8 cellular contexts compared by ENCODE assay signal in the genomic region with DNA sequence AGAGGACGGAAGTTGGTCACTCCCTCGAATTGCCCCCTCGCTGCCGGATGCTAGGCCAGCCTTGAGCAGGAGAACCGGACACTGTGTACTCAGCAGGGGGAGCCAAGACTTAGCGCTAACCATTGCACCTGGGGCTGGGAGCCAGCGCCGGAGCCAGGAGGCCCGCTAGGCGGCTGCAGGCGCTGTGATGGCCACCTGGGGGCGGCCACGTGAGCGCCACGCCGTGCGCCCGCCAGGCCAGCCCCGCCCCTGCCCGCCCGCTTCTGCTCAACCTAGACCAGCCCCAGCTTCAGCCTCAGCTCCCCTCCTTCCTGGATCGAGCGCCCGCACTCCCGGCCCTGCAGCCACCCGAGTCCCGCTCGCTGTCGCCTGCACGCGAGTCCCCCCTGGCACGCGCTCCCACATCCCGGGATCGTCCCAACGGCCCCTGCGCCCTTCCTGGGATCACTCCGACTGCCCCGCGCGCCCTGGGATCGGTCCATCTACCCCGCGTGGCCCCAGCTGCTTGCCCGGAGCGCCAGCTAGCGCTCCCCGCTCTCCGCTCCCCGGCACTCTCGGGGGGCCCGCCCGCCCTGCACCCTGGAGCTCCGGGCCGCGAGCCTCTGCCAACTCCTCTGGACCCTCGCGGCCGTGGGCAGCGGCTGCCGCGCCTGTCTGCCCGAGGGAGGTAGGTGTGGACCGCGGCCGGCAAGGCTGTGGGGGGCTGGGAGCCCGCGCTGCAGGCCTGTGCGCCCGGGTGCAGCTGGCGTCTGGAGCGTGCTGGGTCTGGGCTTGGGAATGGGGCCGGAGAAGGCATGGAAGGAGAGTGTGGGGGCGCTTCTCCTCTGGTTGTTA. TPM values are rescaled to one million over a fixed set of nuclear protein-coding genes. Genes with fewer than 3 reads are reported as not detected.
DNase-seq lines count a peak whose midpoint lies in the region; ATAC-seq and TF ChIP-seq lines count a peak whose summit lies in the region.

A gene (plus strand): TSS at position 266 of the 834 bp plus-strand sequence. CDS start 19,452 bp downstream, outside the sequence.

- H3K9me3 Mint-ChIP-seq in endothelial cell (ENCODE audit: unreplicated experiment), result no peaks in the 10 kb centered on the region

- in situ Hi-C loops in Caki2 (cut with HindIII; ENCODE audit: low pct_unique_long_range_greater_than_20kb, low sequenced_read_pairs), result no loop called here

- peak; percentile 67 for TF ChIP-seq CTCF in endothelial cell (IDR thresholded peaks at IDR 0.05; ENCODE audit: unreplicated experiment)

- peak within 1 kb of the TSS; percentile 78 for H3K4me3 ChIP-seq in NT2/D1 (ENCODE audit: insufficient read length, low read depth)

- H3K4me3 Mint-ChIP-seq in endothelial cell (ENCODE audit: unreplicated experiment), result peak within 1 kb of the TSS; percentile 96

- peaks cover 8% of the 10 kb centered on the region for H3K4me1 Mint-ChIP-seq in endothelial cell (ENCODE audit: unreplicated experiment)

- peak within 1 kb of the TSS; percentile 81 for H3K27ac Mint-ChIP-seq in endothelial cell (ENCODE audit: unreplicated experiment)

- H3K27me3 ChIP-seq in NT2/D1 (ENCODE audit: insufficient read depth, insufficient read length), result no peaks in the 10 kb centered on the region

- peaks cover 7% of the 10 kb centered on the region for H3K4me1 ChIP-seq in NT2/D1 (ENCODE audit: insufficient read depth, insufficient read length)

- H3K36me3 Mint-ChIP-seq in endothelial cell (ENCODE audit: low read depth, unreplicated experiment), result peaks cover 16% of the 10 kb centered on the region

- H3K36me3 ChIP-seq in NT2/D1 (ENCODE audit: insufficient read depth, insufficient read length, low read length), result peaks cover 16% of the 10 kb centered on the region

- H3K27me3 Mint-ChIP-seq in endothelial cell (ENCODE audit: unreplicated experiment), result peaks cover 6% of the 10 kb centered on the region

- DNase-seq in Caki2 (ENCODE audit: low read depth) (peak; percentile 98), HT1080 (ENCODE audit: low read depth) (peak; percentile 97), NT2/D1 (ENCODE audit: low read depth, low spot score) (peak; percentile 95), endothelial cell (ENCODE audit: low spot score) (peak; percentile 93), middle frontal gyrus (ENCODE audit: extremely low spot score, low spot score) (peak; percentile 63)
- DNase-seq in activated CD8-positive, alpha-beta memory T cell treated with anti-CD3 and anti-CD28 coated beads, Interleukin-2, amount 50 U/mL, for 4 hours, result peak; percentile 81
- peak; percentile 81 to 83 for DNase-seq in stimulated activated CD8-positive, alpha-beta memory T cell treated with anti-CD3 and anti-CD28 coated beads, Interleukin-2, amount 100 ng/mL, for 48 hours (ENCODE audit: low read depth in 2 of 2)

- H3K9me3 ChIP-seq in NT2/D1 (ENCODE audit: insufficient read depth, low read length), result peaks cover 9% of the 10 kb centered on the region; the same call in 1 of the 2 replicates

- H3K9ac ChIP-seq in NT2/D1 (ENCODE audit: insufficient read length, low read depth), result peak within 1 kb of the TSS; percentile 97

- ATAC-seq in GM21360 (IDR thresholded peaks at IDR 0.05; ENCODE audit: unreplicated experiment), result peak; percentile 68

RNA-seq across cellular contexts. Expression of the gene that starts here (rescaled TPM):
- total RNA-seq in Caki2 (2014; rRNA removed; shearing (Covaris generic); ENCODE audit: low replicate concordance), result 16.2 and 20.1 TPM in 2 replicates
- total RNA-seq in HT1080 (2014; rRNA removed; shearing (Covaris generic)), result 22.8 and 23.6 TPM in 2 replicates
- 12.5 and 14.7 TPM in 2 replicates for polyA plus RNA-seq in HT1080 (2015; cell fraction: cytosol; rRNA removed)
- 26.7 and 28.0 TPM in 2 replicates for polyA plus RNA-seq in HT1080 (2015; cell fraction: nucleus; rRNA removed)
- 19.3 TPM for total RNA-seq in endothelial cell (ENCODE audit: unreplicated experiment)

Comparison
In these comparisons a context has a peak if more than half of its experiments do, and no peak if none do; other contexts are left out.
1. Peak in every context shown above with its lines: DNase-seq, ATAC-seq and H3K4me3 ChIP-seq.